1 cellular context compared by ENCODE assay signal in the genomic region with DNA sequence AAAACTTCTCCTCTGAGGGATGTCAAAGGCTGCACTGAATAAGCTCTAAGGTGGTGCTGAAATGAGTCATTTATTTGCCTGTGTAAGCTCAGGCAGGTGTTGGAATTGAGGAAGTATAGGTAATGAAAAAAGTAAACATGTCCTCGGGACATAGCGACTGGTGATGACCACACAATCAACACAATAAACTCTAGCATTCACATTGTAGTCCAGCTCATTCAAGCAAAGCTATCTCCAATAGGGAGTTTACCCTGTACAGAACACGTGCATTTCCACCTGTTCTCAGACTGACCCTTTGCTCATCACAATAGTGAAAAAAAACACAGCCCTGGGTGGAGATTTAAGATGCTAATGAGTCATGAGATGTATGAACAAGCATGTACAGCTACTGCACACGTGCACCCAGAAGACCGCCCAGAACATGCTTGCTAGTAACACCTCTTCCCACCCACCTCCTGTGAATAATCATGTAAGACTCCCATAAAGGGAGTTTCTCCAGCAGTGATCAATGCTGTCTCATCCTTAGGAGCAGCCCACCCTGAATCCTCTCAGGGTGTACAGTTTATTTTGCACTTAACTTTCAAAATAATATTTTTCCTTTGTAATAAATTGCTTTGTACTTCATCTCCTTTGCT.
A peak's percentile ranks its signal among the peaks of the same experiment; 100 is the strongest.
TF ChIP-seq lines count a peak whose summit lies in the region.

No MANE protein-coding gene starts in this region.

TF ChIP-seq in K562, 482 proteins besides CTCF, POLR2A, EP300 and RAD21 (continued from another document and continues in another):
- TF ChIP-seq, protein P1, sequence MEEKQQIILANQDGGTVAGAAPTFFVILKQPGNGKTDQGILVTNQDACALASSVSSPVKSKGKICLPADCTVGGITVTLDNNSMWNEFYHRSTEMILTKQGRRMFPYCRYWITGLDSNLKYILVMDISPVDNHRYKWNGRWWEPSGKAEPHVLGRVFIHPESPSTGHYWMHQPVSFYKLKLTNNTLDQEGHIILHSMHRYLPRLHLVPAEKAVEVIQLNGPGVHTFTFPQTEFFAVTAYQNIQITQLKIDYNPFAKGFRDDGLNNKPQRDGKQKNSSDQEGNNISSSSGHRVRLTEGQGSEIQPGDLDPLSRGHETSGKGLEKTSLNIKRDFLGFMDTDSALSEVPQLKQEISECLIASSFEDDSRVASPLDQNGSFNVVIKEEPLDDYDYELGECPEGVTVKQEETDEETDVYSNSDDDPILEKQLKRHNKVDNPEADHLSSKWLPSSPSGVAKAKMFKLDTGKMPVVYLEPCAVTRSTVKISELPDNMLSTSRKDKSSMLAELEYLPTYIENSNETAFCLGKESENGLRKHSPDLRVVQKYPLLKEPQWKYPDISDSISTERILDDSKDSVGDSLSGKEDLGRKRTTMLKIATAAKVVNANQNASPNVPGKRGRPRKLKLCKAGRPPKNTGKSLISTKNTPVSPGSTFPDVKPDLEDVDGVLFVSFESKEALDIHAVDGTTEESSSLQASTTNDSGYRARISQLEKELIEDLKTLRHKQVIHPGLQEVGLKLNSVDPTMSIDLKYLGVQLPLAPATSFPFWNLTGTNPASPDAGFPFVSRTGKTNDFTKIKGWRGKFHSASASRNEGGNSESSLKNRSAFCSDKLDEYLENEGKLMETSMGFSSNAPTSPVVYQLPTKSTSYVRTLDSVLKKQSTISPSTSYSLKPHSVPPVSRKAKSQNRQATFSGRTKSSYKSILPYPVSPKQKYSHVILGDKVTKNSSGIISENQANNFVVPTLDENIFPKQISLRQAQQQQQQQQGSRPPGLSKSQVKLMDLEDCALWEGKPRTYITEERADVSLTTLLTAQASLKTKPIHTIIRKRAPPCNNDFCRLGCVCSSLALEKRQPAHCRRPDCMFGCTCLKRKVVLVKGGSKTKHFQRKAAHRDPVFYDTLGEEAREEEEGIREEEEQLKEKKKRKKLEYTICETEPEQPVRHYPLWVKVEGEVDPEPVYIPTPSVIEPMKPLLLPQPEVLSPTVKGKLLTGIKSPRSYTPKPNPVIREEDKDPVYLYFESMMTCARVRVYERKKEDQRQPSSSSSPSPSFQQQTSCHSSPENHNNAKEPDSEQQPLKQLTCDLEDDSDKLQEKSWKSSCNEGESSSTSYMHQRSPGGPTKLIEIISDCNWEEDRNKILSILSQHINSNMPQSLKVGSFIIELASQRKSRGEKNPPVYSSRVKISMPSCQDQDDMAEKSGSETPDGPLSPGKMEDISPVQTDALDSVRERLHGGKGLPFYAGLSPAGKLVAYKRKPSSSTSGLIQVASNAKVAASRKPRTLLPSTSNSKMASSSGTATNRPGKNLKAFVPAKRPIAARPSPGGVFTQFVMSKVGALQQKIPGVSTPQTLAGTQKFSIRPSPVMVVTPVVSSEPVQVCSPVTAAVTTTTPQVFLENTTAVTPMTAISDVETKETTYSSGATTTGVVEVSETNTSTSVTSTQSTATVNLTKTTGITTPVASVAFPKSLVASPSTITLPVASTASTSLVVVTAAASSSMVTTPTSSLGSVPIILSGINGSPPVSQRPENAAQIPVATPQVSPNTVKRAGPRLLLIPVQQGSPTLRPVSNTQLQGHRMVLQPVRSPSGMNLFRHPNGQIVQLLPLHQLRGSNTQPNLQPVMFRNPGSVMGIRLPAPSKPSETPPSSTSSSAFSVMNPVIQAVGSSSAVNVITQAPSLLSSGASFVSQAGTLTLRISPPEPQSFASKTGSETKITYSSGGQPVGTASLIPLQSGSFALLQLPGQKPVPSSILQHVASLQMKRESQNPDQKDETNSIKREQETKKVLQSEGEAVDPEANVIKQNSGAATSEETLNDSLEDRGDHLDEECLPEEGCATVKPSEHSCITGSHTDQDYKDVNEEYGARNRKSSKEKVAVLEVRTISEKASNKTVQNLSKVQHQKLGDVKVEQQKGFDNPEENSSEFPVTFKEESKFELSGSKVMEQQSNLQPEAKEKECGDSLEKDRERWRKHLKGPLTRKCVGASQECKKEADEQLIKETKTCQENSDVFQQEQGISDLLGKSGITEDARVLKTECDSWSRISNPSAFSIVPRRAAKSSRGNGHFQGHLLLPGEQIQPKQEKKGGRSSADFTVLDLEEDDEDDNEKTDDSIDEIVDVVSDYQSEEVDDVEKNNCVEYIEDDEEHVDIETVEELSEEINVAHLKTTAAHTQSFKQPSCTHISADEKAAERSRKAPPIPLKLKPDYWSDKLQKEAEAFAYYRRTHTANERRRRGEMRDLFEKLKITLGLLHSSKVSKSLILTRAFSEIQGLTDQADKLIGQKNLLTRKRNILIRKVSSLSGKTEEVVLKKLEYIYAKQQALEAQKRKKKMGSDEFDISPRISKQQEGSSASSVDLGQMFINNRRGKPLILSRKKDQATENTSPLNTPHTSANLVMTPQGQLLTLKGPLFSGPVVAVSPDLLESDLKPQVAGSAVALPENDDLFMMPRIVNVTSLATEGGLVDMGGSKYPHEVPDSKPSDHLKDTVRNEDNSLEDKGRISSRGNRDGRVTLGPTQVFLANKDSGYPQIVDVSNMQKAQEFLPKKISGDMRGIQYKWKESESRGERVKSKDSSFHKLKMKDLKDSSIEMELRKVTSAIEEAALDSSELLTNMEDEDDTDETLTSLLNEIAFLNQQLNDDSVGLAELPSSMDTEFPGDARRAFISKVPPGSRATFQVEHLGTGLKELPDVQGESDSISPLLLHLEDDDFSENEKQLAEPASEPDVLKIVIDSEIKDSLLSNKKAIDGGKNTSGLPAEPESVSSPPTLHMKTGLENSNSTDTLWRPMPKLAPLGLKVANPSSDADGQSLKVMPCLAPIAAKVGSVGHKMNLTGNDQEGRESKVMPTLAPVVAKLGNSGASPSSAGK (IDR thresholded peaks at IDR 0.05): peak; percentile 78
- no peak for TF ChIP-seq ZBTB5 (IDR thresholded peaks at IDR 0.05)
- no peak for TF ChIP-seq ZNF445 (CRISPR knock-in tag; IDR thresholded peaks at IDR 0.05; ENCODE audit: low read depth)
- peak; percentile 70 for TF ChIP-seq ZNF384 (IDR thresholded peaks at IDR 0.05; ENCODE audit: low read depth, low read length)
- no peak for TF ChIP-seq HES1 (IDR thresholded peaks at IDR 0.05; ENCODE audit: low read depth)
- no peak for TF ChIP-seq POLR2H (tag; IDR thresholded peaks at IDR 0.05; ENCODE audit: low read depth)
- TF ChIP-seq, protein P2, sequence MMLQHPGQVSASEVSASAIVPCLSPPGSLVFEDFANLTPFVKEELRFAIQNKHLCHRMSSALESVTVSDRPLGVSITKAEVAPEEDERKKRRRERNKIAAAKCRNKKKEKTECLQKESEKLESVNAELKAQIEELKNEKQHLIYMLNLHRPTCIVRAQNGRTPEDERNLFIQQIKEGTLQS (IDR thresholded peaks at IDR 0.05): no peak
- TF ChIP-seq, protein P2 (CRISPR knock-in tag; conservative IDR thresholded peaks at IDR 0.05): no peak
- no peak for TF ChIP-seq ZNF354B (CRISPR knock-in tag; IDR thresholded peaks at IDR 0.05)
- TF ChIP-seq TEAD1 (CRISPR knock-in tag; IDR thresholded peaks at IDR 0.05): no peak
- TF ChIP-seq POLR2B (IDR thresholded peaks at IDR 0.05; ENCODE audit: low read depth, partially characterized antibody): no peak
- TF ChIP-seq KDM4B (IDR thresholded peaks at IDR 0.05; ENCODE audit: borderline replicate concordance in 2 of 2, low read depth in 1 of 2): no peak
- no peak for TF ChIP-seq ZBTB2 (IDR thresholded peaks at IDR 0.05)
- no peak for TF ChIP-seq CGGBP1 (CRISPR knock-in tag; IDR thresholded peaks at IDR 0.05)
- no peak for TF ChIP-seq POU5F1 (IDR thresholded peaks at IDR 0.05; ENCODE audit: borderline replicate concordance, low read depth, low read length, partially characterized antibody)
- no peak for TF ChIP-seq MAFK (IDR thresholded peaks at IDR 0.05; ENCODE audit: low read length)
- no peak for TF ChIP-seq MYC (IDR thresholded peaks at IDR 0.05; ENCODE audit: low read depth, low read length)
- 0 out of 2 replicates have a peak, but pooled peaks have one; percentile 18 for TF ChIP-seq MYC (CRISPR knock-in tag; IDR thresholded peaks at IDR 0.05; ENCODE audit: borderline replicate concordance, low read depth)
- no peak for TF ChIP-seq PRMT5 (CRISPR knock-in tag; IDR thresholded peaks at IDR 0.05)
- TF ChIP-seq, protein P3, sequence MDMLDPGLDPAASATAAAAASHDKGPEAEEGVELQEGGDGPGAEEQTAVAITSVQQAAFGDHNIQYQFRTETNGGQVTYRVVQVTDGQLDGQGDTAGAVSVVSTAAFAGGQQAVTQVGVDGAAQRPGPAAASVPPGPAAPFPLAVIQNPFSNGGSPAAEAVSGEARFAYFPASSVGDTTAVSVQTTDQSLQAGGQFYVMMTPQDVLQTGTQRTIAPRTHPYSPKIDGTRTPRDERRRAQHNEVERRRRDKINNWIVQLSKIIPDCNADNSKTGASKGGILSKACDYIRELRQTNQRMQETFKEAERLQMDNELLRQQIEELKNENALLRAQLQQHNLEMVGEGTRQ (CRISPR knock-in tag; IDR thresholded peaks at IDR 0.05): no peak
- TF ChIP-seq IFI16 (CRISPR knock-in tag; IDR thresholded peaks at IDR 0.05): no peak
- TF ChIP-seq ZNF507 (tag; conservative IDR thresholded peaks at IDR 0.05): no peak
- TF ChIP-seq CBX1 (IDR thresholded peaks at IDR 0.05; ENCODE audit: low read depth): no peak
- no peak for TF ChIP-seq ZNF324 (CRISPR knock-in tag; IDR thresholded peaks at IDR 0.05)
- TF ChIP-seq ETS2 (tag; IDR thresholded peaks at IDR 0.05; ENCODE audit: borderline replicate concordance, poor library complexity, severe bottlenecking): no peak
- TF ChIP-seq ZKSCAN8 (CRISPR knock-in tag; IDR thresholded peaks at IDR 0.05): no peak
- no peak for TF ChIP-seq ZNF174 (CRISPR knock-in tag; IDR thresholded peaks at IDR 0.05)
- TF ChIP-seq KLF13 (tag; IDR thresholded peaks at IDR 0.05; ENCODE audit: borderline replicate concordance, low read depth): no peak
- no peak for TF ChIP-seq YBX1 (IDR thresholded peaks at IDR 0.05)
- TF ChIP-seq ZNF224 (CRISPR knock-in tag; IDR thresholded peaks at IDR 0.05): no peak
- no peak for TF ChIP-seq HIVEP1 (CRISPR knock-in tag; IDR thresholded peaks at IDR 0.05)
- TF ChIP-seq ZEB2 (IDR thresholded peaks at IDR 0.05): peak; percentile 80
- TF ChIP-seq, protein P4, sequence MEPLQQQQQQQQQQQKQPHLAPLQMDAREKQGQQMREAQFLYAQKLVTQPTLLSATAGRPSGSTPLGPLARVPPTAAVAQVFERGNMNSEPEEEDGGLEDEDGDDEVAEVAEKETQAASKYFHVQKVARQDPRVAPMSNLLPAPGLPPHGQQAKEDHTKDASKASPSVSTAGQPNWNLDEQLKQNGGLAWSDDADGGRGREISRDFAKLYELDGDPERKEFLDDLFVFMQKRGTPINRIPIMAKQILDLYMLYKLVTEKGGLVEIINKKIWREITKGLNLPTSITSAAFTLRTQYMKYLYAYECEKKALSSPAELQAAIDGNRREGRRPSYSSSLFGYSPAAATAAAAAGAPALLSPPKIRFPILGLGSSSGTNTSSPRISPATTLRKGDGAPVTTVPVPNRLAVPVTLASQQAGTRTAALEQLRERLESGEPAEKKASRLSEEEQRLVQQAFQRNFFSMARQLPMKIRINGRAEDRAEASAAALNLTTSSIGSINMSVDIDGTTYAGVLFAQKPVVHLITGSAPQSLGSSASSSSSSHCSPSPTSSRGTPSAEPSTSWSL (CRISPR knock-in tag; IDR thresholded peaks at IDR 0.05; ENCODE audit: borderline replicate concordance): no peak
- TF ChIP-seq KHSRP (IDR thresholded peaks at IDR 0.05): no peak
- no peak for TF ChIP-seq TARDBP (IDR thresholded peaks at IDR 0.05)
- TF ChIP-seq KAT8 (IDR thresholded peaks at IDR 0.05; ENCODE audit: low read depth): no peak
- TF ChIP-seq FOXK2 (conservative IDR thresholded peaks at IDR 0.05 in 1 of 2, IDR thresholded peaks at IDR 0.05 in 1 of 2; ENCODE audit: low read depth in 2 of 2): peak in 1 of 2 experiments; percentile 27; a peak in 1 of 4 replicates
- TF ChIP-seq EGR1 (conservative IDR thresholded peaks at IDR 0.05): 0 out of 2 replicates have a peak, but pooled peaks have one; percentile 5
- TF ChIP-seq ZKSCAN1 (IDR thresholded peaks at IDR 0.05; ENCODE audit: low read depth, low read length): no peak
- TF ChIP-seq CCAR2 (IDR thresholded peaks at IDR 0.05; ENCODE audit: low read depth, low read length): no peak
- peak; percentile 54; the same call in 1 of the 2 replicates for TF ChIP-seq CTBP1 (IDR thresholded peaks at IDR 0.05; ENCODE audit: borderline replicate concordance)
- TF ChIP-seq RBBP5 (IDR thresholded peaks at IDR 0.05; ENCODE audit: borderline replicate concordance, insufficient read depth, low read length, poor library complexity, severe bottlenecking): no peak
- no peak for TF ChIP-seq ZNF134 (CRISPR knock-in tag; conservative IDR thresholded peaks at IDR 0.05)
- no peak for TF ChIP-seq CBX5 (IDR thresholded peaks at IDR 0.05; ENCODE audit: borderline replicate concordance, low read depth)
- no peak for TF ChIP-seq STAT5B (CRISPR knock-in tag; IDR thresholded peaks at IDR 0.05)
- no peak for TF ChIP-seq ZNF146 (CRISPR knock-in tag; IDR thresholded peaks at IDR 0.05; ENCODE audit: unreplicated experiment)
